In the genomic region with DNA sequence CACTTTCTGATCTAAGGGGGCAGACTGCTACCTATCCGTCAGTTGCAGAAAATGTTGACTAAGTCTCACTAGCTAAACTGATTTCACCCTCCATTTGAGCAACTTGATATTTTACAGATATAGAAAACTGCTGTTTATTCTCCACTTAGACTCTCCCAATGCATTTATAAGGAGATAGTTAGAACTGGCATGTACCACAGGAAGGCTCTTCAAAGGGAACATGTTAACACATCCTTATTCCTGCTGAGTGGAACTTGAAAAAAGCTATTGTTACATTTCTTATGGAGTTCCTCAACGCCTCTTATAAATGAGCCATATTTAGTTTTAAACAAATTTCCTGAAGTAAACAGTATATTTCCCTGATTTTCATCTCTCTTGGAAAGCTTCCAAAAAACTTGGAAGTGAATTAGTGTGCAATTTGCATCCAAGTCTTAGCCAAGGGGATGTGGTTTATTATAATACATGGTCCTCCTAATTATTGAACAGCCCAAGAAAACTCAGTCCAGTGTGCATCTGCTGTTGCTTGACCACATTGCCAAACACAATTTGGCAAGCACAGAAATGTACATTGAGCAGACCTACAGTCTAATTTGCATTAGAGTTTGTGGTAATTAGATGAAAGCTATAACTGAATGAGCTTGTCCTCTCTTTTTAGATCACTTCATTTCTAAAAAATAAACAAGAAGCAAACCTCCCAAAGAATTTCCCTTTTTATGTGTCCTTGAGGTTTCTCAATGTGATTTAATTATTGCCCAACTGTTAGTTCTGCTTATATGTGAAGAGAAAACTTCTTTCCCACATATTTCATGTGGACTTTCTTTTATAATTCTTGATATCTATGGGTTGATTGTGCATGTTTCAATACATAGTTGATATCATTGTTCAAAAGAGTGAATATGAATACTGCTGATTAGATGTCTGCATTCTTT, we compare ENCODE assay signal across 1 cellular context.
TF ChIP-seq lines count a peak whose summit lies in the region.

No MANE protein-coding gene starts in this region.

TF ChIP-seq in K562, 482 proteins besides CTCF, POLR2A, EP300 and RAD21:
- TF ChIP-seq NR1H2 (CRISPR knock-in tag; IDR thresholded peaks at IDR 0.05) (no peak), KDM5B (IDR thresholded peaks at IDR 0.05; ENCODE audit: insufficient replicate concordance, low read depth, low read length) (no peak), CEBPG (CRISPR knock-in tag; IDR thresholded peaks at IDR 0.05) (no peak), CEBPG (tag; conservative IDR thresholded peaks at IDR 0.05 in 1 of 2, IDR thresholded peaks at IDR 0.05 in 1 of 2) (peak in 1 of 2 experiments; percentile 56; a peak in 1 of 4 replicates), CEBPB (tag; IDR thresholded peaks at IDR 0.05) (0 out of 2 replicates have a peak, but pooled peaks have one; percentile 19)
